In genomic region chr2:126908721-126909177, GRCh38 we compare ENCODE assay signal across 24 cellular contexts. TPM values are rescaled to one million over a fixed set of nuclear protein-coding genes. Genes with fewer than 3 reads are reported as not detected.
DNase-seq lines count a peak whose midpoint lies in the region; ATAC-seq, FAIRE-seq and TF ChIP-seq lines count a peak whose summit lies in the region.
"Had no signal": no experiment of that assay in that cellular context is flagged by ENCODE, and none has a peak within 500 bp of the region (broad histone marks: within the 10 kb centered on the region; RNA-seq: fewer than 3 reads in every experiment).

No MANE protein-coding gene starts in this region.

- no peak for ATAC-seq in activated CD8-positive, alpha-beta memory T cell treated with anti-CD3 and anti-CD28 coated beads, Interleukin-2, amount 10 ng/mL, durations not matched to agents 7 days and 5 days
- ATAC-seq in natural killer cell treated with Interleukin-12 subunit alpha and Interleukin-12 subunit beta and Interleukin-15 and Interleukin-18, amount 100 ng/mL, for 72 hours: no peak
- ATAC-seq: HCT116 had no signal

- FAIRE-seq in kidney (lab: Jason Lieb, UNC): no peak
- FAIRE-seq: HTR-8/SVneo had no signal

- H3K36me3 ChIP-seq in kidney (ENCODE audit: control insufficient read depth in 1 of 2, insufficient read depth in 2 of 2, low read length in 2 of 2) (no peaks in the 10 kb centered on the region), rectal smooth muscle tissue (ENCODE audit: control insufficient read depth, insufficient read depth, low read length) (no peaks in the 10 kb centered on the region), esophagus squamous epithelium (no peaks in the 10 kb centered on the region), ascending aorta (no peaks in the 10 kb centered on the region)
- H3K36me3 ChIP-seq: BE2C had no signal

- CTCF ChIA-PET in activated CD8-positive, alpha-beta memory T cell treated with anti-CD3 and anti-CD28 coated beads, Interleukin-2, amount 10 ng/mL, durations not matched to agents 7 days and 5 days (lab: Charles Lee): no interaction called here

- peaks cover 0 to 3% of the 10 kb centered on the region in 2 donors for H3K4me1 ChIP-seq in kidney (ENCODE audit: control insufficient read depth in 1 of 2, insufficient read depth in 1 of 2, low read depth in 1 of 2, low read length in 2 of 2)
- peaks cover 8% of the 10 kb centered on the region for H3K4me1 ChIP-seq in rectal smooth muscle tissue (ENCODE audit: control insufficient read depth, insufficient read depth, low read length)
- no peaks in the 10 kb centered on the region for H3K4me1 ChIP-seq in esophagus squamous epithelium
- H3K4me1 ChIP-seq in ascending aorta: no peaks in the 10 kb centered on the region
- H3K4me1 ChIP-seq: BE2C had no signal

- H3K9me3 ChIP-seq in kidney (ENCODE audit: control insufficient read depth in 1 of 2, low read length in 2 of 2) (peaks cover 0 to 7% of the 10 kb centered on the region in 2 donors), esophagus squamous epithelium (no peaks in the 10 kb centered on the region), ascending aorta (no peaks in the 10 kb centered on the region)
- H3K9me3 ChIP-seq: BE2C had no signal

- no peak overlapping the region for H3K4me3 ChIP-seq in kidney (ENCODE audit: low read length in 2 of 2)
- H3K4me3 ChIP-seq in rectal smooth muscle tissue (ENCODE audit: low read length): no peak overlapping the region
- no peak overlapping the region for H3K4me3 ChIP-seq in esophagus squamous epithelium
- no peak overlapping the region for H3K4me3 ChIP-seq in ascending aorta

- DNase-seq in activated CD8-positive, alpha-beta memory T cell treated with anti-CD3 and anti-CD28 coated beads, Interleukin-2, amount 10 ng/mL, durations not matched to agents 7 days and 5 days: peak; percentile 18
- no peak for DNase-seq in activated CD8-positive, alpha-beta memory T cell treated with anti-CD3 and anti-CD28 coated beads, Interleukin-2, amount 50 U/mL, for 4 hours
- DNase-seq in kidney (peak; percentile 39), esophagus squamous epithelium (lab: John Stamatoyannopoulos, UW) (no peak), ascending aorta (ENCODE audit: low spot score in 2 of 2) (no peak)
- no peak for DNase-seq in natural killer cell treated with Interleukin-12 subunit alpha and Interleukin-12 subunit beta and Interleukin-15 and Interleukin-18, amount 100 ng/mL, for 72 hours (ENCODE audit: low spot score)
- DNase-seq in activated naive CD4-positive, alpha-beta T cell (lab: John Stamatoyannopoulos, UW): no peak
- DNase-seq: BE2C; CD4-positive, alpha-beta memory T cell; DMS79 treated with DMSO at 0.1 percent for 48 hours; NCI-H1417; NCI-H187 treated with DMSO at 0.1 percent for 48 hours; NCI-H69; OCI-M1; SHP77 treated with DMSO at 0.1 percent for 48 hours had no signal

- 53 to 54% methylated on average over 8 of the region's 10 CpGs for WGBS in esophagus squamous epithelium, 2 donors

- H3K9ac ChIP-seq in kidney (ENCODE audit: low read length in 2 of 2) (no peak overlapping the region), rectal smooth muscle tissue (ENCODE audit: low read length) (no peak overlapping the region)

- H3K27me3 ChIP-seq in rectal smooth muscle tissue (ENCODE audit: control insufficient read depth, insufficient read depth, low read length): no peaks in the 10 kb centered on the region
- no peaks in the 10 kb centered on the region for H3K27me3 ChIP-seq in esophagus squamous epithelium
- no peaks in the 10 kb centered on the region for H3K27me3 ChIP-seq in ascending aorta
- H3K27me3 ChIP-seq: BE2C had no signal

- no peaks in the 10 kb centered on the region for H3K27me3 Mint-ChIP-seq in activated CD8-positive, alpha-beta memory T cell treated with anti-CD3 and anti-CD28 coated beads, Interleukin-2, amount 10 ng/mL, durations not matched to agents 7 days and 5 days
- peaks cover 6 to 10% of the 10 kb centered on the region in 2 donors for H3K27me3 Mint-ChIP-seq in natural killer cell treated with Interleukin-12 subunit alpha and Interleukin-12 subunit beta and Interleukin-15 and Interleukin-18, amount 100 ng/mL, for 72 hours

- intact Hi-C loops in kidney (cut with DNase I) (no loop called here), esophagus squamous epithelium (cut with DNase I) (no loop called here), ascending aorta (cut with DNase I) (no loop called here)

- no peaks in the 10 kb centered on the region for H3K9me3 Mint-ChIP-seq in activated CD8-positive, alpha-beta memory T cell treated with anti-CD3 and anti-CD28 coated beads, Interleukin-2, amount 10 ng/mL, durations not matched to agents 7 days and 5 days (ENCODE audit: low read depth)
- no peaks in the 10 kb centered on the region for H3K9me3 Mint-ChIP-seq in natural killer cell treated with Interleukin-12 subunit alpha and Interleukin-12 subunit beta and Interleukin-15 and Interleukin-18, amount 100 ng/mL, for 72 hours

- TF ChIP-seq CTCF in kidney (IDR thresholded peaks at IDR 0.05; ENCODE audit: borderline replicate concordance, extremely low read depth, insufficient read depth) (no peak), esophagus squamous epithelium (IDR thresholded peaks at IDR 0.05) (no peak), ascending aorta (IDR thresholded peaks at IDR 0.05) (no peak)

- H3K36me3 Mint-ChIP-seq in activated CD8-positive, alpha-beta memory T cell treated with anti-CD3 and anti-CD28 coated beads, Interleukin-2, amount 10 ng/mL, durations not matched to agents 7 days and 5 days: no peaks in the 10 kb centered on the region
- no peaks in the 10 kb centered on the region for H3K36me3 Mint-ChIP-seq in natural killer cell treated with Interleukin-12 subunit alpha and Interleukin-12 subunit beta and Interleukin-15 and Interleukin-18, amount 100 ng/mL, for 72 hours
- H3K36me3 Mint-ChIP-seq: CD4-positive, alpha-beta memory T cell; IgD-negative memory B cell had no signal

- H3K4me3 Mint-ChIP-seq in activated CD8-positive, alpha-beta memory T cell treated with anti-CD3 and anti-CD28 coated beads, Interleukin-2, amount 10 ng/mL, durations not matched to agents 7 days and 5 days: no peak overlapping the region
- no peak overlapping the region for H3K4me3 Mint-ChIP-seq in natural killer cell treated with Interleukin-12 subunit alpha and Interleukin-12 subunit beta and Interleukin-15 and Interleukin-18, amount 100 ng/mL, for 72 hours
- H3K4me3 Mint-ChIP-seq: CD4-positive, alpha-beta memory T cell; IgD-negative memory B cell had no signal

- no peak overlapping the region for H3K27ac Mint-ChIP-seq in activated CD8-positive, alpha-beta memory T cell treated with anti-CD3 and anti-CD28 coated beads, Interleukin-2, amount 10 ng/mL, durations not matched to agents 7 days and 5 days
- no peak overlapping the region for H3K27ac Mint-ChIP-seq in natural killer cell treated with Interleukin-12 subunit alpha and Interleukin-12 subunit beta and Interleukin-15 and Interleukin-18, amount 100 ng/mL, for 72 hours
- H3K27ac Mint-ChIP-seq: IgD-negative memory B cell had no signal

- TF ChIP-seq POLR2A in esophagus squamous epithelium (IDR thresholded peaks at IDR 0.05): no peak

- peaks cover 3% of the 10 kb centered on the region for H3K4me1 Mint-ChIP-seq in activated CD8-positive, alpha-beta memory T cell treated with anti-CD3 and anti-CD28 coated beads, Interleukin-2, amount 10 ng/mL, durations not matched to agents 7 days and 5 days
- H3K4me1 Mint-ChIP-seq in natural killer cell treated with Interleukin-12 subunit alpha and Interleukin-12 subunit beta and Interleukin-15 and Interleukin-18, amount 100 ng/mL, for 72 hours (ENCODE audit: low read depth in 2 of 2): no peaks in the 10 kb centered on the region
- H3K4me1 Mint-ChIP-seq: CD4-positive, alpha-beta memory T cell had no signal

- H3K27ac ChIP-seq in kidney (ENCODE audit: low read depth in 2 of 2, low read length in 2 of 2) (no peak overlapping the region), rectal smooth muscle tissue (ENCODE audit: low read depth, low read length) (peak overlapping the region; percentile 15), esophagus squamous epithelium (no peak overlapping the region), ascending aorta (no peak overlapping the region)
- H3K27ac ChIP-seq: 22Rv1, HL-60 had no signal

RNA-seq across cellular contexts. Expression of gene TEX51, which starts 10.1 kb away (rescaled TPM):
- not detected for total RNA-seq in activated CD8-positive, alpha-beta memory T cell treated with anti-CD3 and anti-CD28 coated beads, Interleukin-2, amount 10 ng/mL, durations not matched to agents 7 days and 5 days
- total RNA-seq in kidney (not detected), esophagus squamous epithelium (not detected), ascending aorta (not detected)
- 2.1 TPM for polyA plus RNA-seq in kidney (ENCODE audit: insufficient read depth, low read depth, low replicate concordance)
- not detected for total RNA-seq in natural killer cell treated with Interleukin-12 subunit alpha and Interleukin-12 subunit beta and Interleukin-15 and Interleukin-18, amount 100 ng/mL, for 72 hours
- total RNA-seq: CD4-positive, alpha-beta memory T cell; G401; LHCN-M2; RPMI7951 had no signal
- polyA plus RNA-seq: CD4-positive, alpha-beta memory T cell; IgD-negative memory B cell had no signal

Comparison
In these comparisons a context has a peak if more than half of its experiments do, and no peak if none do; other contexts are left out.
1. DNase-seq: peak in activated CD8-positive, alpha-beta memory T cell treated with anti-CD3 and anti-CD28 coated beads, Interleukin-2, amount 10 ng/mL, durations not matched to agents 7 days and 5 days (single experiment) and kidney (single experiment); none in activated CD8-positive, alpha-beta memory T cell treated with anti-CD3 and anti-CD28 coated beads, Interleukin-2, amount 50 U/mL, for 4 hours (single experiment), esophagus squamous epithelium (single experiment), ascending aorta (0 of 2), natural killer cell treated with Interleukin-12 subunit alpha and Interleukin-12 subunit beta and Interleukin-15 and Interleukin-18, amount 100 ng/mL, for 72 hours (single experiment) and activated naive CD4-positive, alpha-beta T cell (0 of 4).